24 cellular contexts compared by ENCODE assay signal in the genomic region with DNA sequence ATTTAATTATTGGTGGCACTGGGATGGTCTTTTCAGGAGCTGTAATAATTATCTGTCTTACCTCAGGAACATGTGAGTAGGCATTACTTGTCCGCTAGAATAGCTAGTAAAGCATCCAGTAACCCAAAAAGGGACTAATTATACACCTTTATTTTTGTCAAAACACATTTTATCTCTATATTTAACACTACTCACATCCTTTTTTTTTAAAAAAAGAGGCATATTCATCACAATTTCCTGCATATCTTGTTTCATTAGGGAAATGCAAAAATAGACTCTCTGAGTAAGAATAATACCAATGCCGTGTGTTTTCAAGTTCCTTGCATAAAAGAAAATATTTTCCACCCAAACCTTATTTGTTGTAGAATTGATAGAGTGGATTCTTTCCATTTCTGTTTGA.
DNase-seq lines count a peak whose midpoint lies in the region; ATAC-seq lines count a peak whose summit lies in the region.
"Had no signal": no experiment of that assay in that cellular context is flagged by ENCODE, and none has a peak within 500 bp of the region (broad histone marks: within the 10 kb centered on the region; RNA-seq: fewer than 3 reads in every experiment).

No MANE protein-coding gene starts in this region.

- H3K27ac Mint-ChIP-seq in stimulated activated naive B cell treated with anti-CD40 and anti-IgM and Interleukin-4, amounts not matched to agents 10 μg/mL and 1 μg/mL and 100 μg/mL, for 72 hours = no peak overlapping the region
- H3K27ac Mint-ChIP-seq in activated CD8-positive, alpha-beta memory T cell treated with anti-CD3 and anti-CD28 coated beads, Interleukin-2, amount 10 ng/mL, durations not matched to agents 7 days and 5 days = no peak overlapping the region
- H3K27ac Mint-ChIP-seq: activated CD8-positive, alpha-beta T cell treated with anti-CD3 and anti-CD28 coated beads, Interleukin-2, amount 10 ng/mL, durations not matched to agents 7 days and 5 days; activated naive CD8-positive, alpha-beta T cell treated with anti-CD3 and anti-CD28 coated beads for 36 hours; natural killer cell treated with Interleukin-12 subunit alpha and Interleukin-12 subunit beta and Interleukin-15 and Interleukin-18, amount 100 ng/mL, for 72 hours; T-helper 2 cell treated with Interferon-gamma antibody and Interleukin-4, amounts not matched to agents 5 μg/mL and 100 μg/mL, for 36 hours had no signal

- H3K27me3 Mint-ChIP-seq in stimulated activated naive B cell treated with anti-CD40 and anti-IgM and Interleukin-4, amounts not matched to agents 10 μg/mL and 1 μg/mL and 100 μg/mL, for 72 hours = no peaks in the 10 kb centered on the region
- H3K27me3 Mint-ChIP-seq in activated CD8-positive, alpha-beta memory T cell treated with anti-CD3 and anti-CD28 coated beads, Interleukin-2, amount 10 ng/mL, durations not matched to agents 7 days and 5 days = no peaks in the 10 kb centered on the region
- H3K27me3 Mint-ChIP-seq: activated naive CD8-positive, alpha-beta T cell treated with anti-CD3 and anti-CD28 coated beads for 36 hours; natural killer cell treated with Interleukin-12 subunit alpha and Interleukin-12 subunit beta and Interleukin-15 and Interleukin-18, amount 100 ng/mL, for 72 hours had no signal

- peak; percentile 72 for ATAC-seq in GM18502 (IDR thresholded peaks at IDR 0.05; ENCODE audit: poor library complexity, unreplicated experiment)
- peak; percentile 76 for ATAC-seq in GM21526 (IDR thresholded peaks at IDR 0.05; ENCODE audit: low FRiP score, unreplicated experiment)
- peak; percentile 88 to 92 for ATAC-seq in stimulated activated naive B cell treated with anti-CD40 and anti-IgM and Interleukin-4, amounts not matched to agents 10 μg/mL and 1 μg/mL and 100 μg/mL, for 72 hours (replicated peaks)
- ATAC-seq in activated CD8-positive, alpha-beta memory T cell treated with anti-CD3 and anti-CD28 coated beads, Interleukin-2, amount 10 ng/mL, durations not matched to agents 7 days and 5 days = no peak
- ATAC-seq: activated CD8-positive, alpha-beta T cell treated with anti-CD3 and anti-CD28 coated beads, Interleukin-2, amount 10 ng/mL, durations not matched to agents 7 days and 5 days; body of pancreas; foreskin keratinocyte; K562; natural killer cell treated with Interleukin-12 subunit alpha and Interleukin-12 subunit beta and Interleukin-15 and Interleukin-18, amount 100 ng/mL, for 72 hours had no signal

- H3K4me1 Mint-ChIP-seq in stimulated activated naive B cell treated with anti-CD40 and anti-IgM and Interleukin-4, amounts not matched to agents 10 μg/mL and 1 μg/mL and 100 μg/mL, for 72 hours = peaks cover 15 to 31% of the 10 kb centered on the region in 2 donors
- H3K4me1 Mint-ChIP-seq in activated CD8-positive, alpha-beta memory T cell treated with anti-CD3 and anti-CD28 coated beads, Interleukin-2, amount 10 ng/mL, durations not matched to agents 7 days and 5 days = no peaks in the 10 kb centered on the region
- H3K4me1 Mint-ChIP-seq: activated naive CD8-positive, alpha-beta T cell treated with anti-CD3 and anti-CD28 coated beads for 36 hours had no signal

- peak overlapping the region in 1 of 2 donors; percentile 25 for H3K4me3 Mint-ChIP-seq in stimulated activated naive B cell treated with anti-CD40 and anti-IgM and Interleukin-4, amounts not matched to agents 10 μg/mL and 1 μg/mL and 100 μg/mL, for 72 hours
- no peak overlapping the region for H3K4me3 Mint-ChIP-seq in activated CD8-positive, alpha-beta memory T cell treated with anti-CD3 and anti-CD28 coated beads, Interleukin-2, amount 10 ng/mL, durations not matched to agents 7 days and 5 days
- H3K4me3 Mint-ChIP-seq: activated CD8-positive, alpha-beta T cell treated with anti-CD3 and anti-CD28 coated beads, Interleukin-2, amount 10 ng/mL, durations not matched to agents 7 days and 5 days; activated naive CD8-positive, alpha-beta T cell treated with anti-CD3 and anti-CD28 coated beads for 36 hours; natural killer cell treated with Interleukin-12 subunit alpha and Interleukin-12 subunit beta and Interleukin-15 and Interleukin-18, amount 100 ng/mL, for 72 hours; T-helper 2 cell treated with Interferon-gamma antibody and Interleukin-4, amounts not matched to agents 5 μg/mL and 100 μg/mL, for 36 hours had no signal

- H3K27ac ChIP-seq in caudate nucleus (ENCODE audit: low read depth, low read length) = no peak overlapping the region
- H3K27ac ChIP-seq: body of pancreas, epithelial cell of prostate, foreskin keratinocyte, SJCRH30 had no signal

- CTCF ChIA-PET in activated CD8-positive, alpha-beta memory T cell treated with anti-CD3 and anti-CD28 coated beads, Interleukin-2, amount 10 ng/mL, durations not matched to agents 7 days and 5 days (lab: Charles Lee) = no interaction called here

- peaks cover 0 to 4% of the 10 kb centered on the region in 2 donors for H3K9me3 Mint-ChIP-seq in stimulated activated naive B cell treated with anti-CD40 and anti-IgM and Interleukin-4, amounts not matched to agents 10 μg/mL and 1 μg/mL and 100 μg/mL, for 72 hours
- no peaks in the 10 kb centered on the region for H3K9me3 Mint-ChIP-seq in activated CD8-positive, alpha-beta memory T cell treated with anti-CD3 and anti-CD28 coated beads, Interleukin-2, amount 10 ng/mL, durations not matched to agents 7 days and 5 days (ENCODE audit: low read depth)
- H3K9me3 Mint-ChIP-seq: natural killer cell treated with Interleukin-12 subunit alpha and Interleukin-12 subunit beta and Interleukin-15 and Interleukin-18, amount 100 ng/mL, for 72 hours had no signal

- DNase-seq in MV-4-11 (lab: John Stamatoyannopoulos, UW) (peak; percentile 58), caudate nucleus (lab: John Stamatoyannopoulos, UW) (no peak)
- no peak for DNase-seq in stimulated activated naive B cell treated with anti-CD40 and anti-IgM and Interleukin-4, amounts not matched to agents 10 μg/mL and 1 μg/mL and 100 μg/mL, for 72 hours
- no peak for DNase-seq in activated CD8-positive, alpha-beta memory T cell treated with anti-CD3 and anti-CD28 coated beads, Interleukin-2, amount 10 ng/mL, durations not matched to agents 7 days and 5 days
- DNase-seq in activated T-cell treated with anti-CD3 and anti-CD28 coated beads, Interleukin-2, amount 50 U/mL, for 1 hour = no peak
- DNase-seq: activated CD4-positive, CD25-positive, alpha-beta regulatory T cell; activated CD8-positive, alpha-beta T cell treated with anti-CD3 and anti-CD28 coated beads, Interleukin-2, amount 10 ng/mL, durations not matched to agents 7 days and 5 days; activated naive CD8-positive, alpha-beta T cell treated with anti-CD3 and anti-CD28 coated beads for 36 hours; body of pancreas; Calu3; foreskin keratinocyte; GOT3; kidney glomerular epithelial cell; mesendoderm; NCI-H1092; NCI-H510A; SJCRH30; stimulated activated CD4-positive, alpha-beta T cell treated with anti-CD3 and anti-CD28 coated beads, Interleukin-4, amount 100 ng/mL, for 24 hours had no signal

- peaks cover 31 to 35% of the 10 kb centered on the region in 2 donors for H3K36me3 Mint-ChIP-seq in stimulated activated naive B cell treated with anti-CD40 and anti-IgM and Interleukin-4, amounts not matched to agents 10 μg/mL and 1 μg/mL and 100 μg/mL, for 72 hours
- peaks cover 29% of the 10 kb centered on the region for H3K36me3 Mint-ChIP-seq in activated CD8-positive, alpha-beta memory T cell treated with anti-CD3 and anti-CD28 coated beads, Interleukin-2, amount 10 ng/mL, durations not matched to agents 7 days and 5 days
